ENCODE assay signal across 17 cellular contexts in the genomic region with DNA sequence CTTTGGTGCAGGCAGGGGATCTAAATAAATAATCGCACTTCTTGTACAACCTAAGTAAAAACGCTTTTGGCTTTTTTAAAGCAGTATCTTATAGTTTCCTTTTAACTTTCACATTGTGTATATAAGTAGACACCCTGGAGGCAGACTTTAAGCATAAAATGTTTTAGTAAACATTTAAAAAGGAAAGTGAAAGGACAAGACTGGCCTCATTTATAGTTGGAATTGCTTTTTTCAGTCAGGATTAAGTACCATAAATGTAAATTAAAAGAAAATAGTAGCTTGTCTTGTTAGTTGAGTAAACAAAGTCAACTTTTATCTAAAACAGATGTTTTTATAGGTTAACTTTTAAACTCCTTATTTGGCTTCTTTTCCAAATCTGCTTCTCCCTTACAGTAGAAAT. TPM values are rescaled to one million over a fixed set of nuclear protein-coding genes. Genes with fewer than 3 reads are reported as not detected.
A peak's percentile ranks its signal among the peaks of the same experiment; 100 is the strongest.
DNase-seq lines count a peak whose midpoint lies in the region; ATAC-seq, FAIRE-seq and TF ChIP-seq lines count a peak whose summit lies in the region.
"Had no signal": no experiment of that assay in that cellular context is flagged by ENCODE, and none has a peak within 500 bp of the region (broad histone marks: within the 10 kb centered on the region; RNA-seq: fewer than 3 reads in every experiment).

No MANE protein-coding gene starts in this region.

- H3K79me2 ChIP-seq in PC-9 (ENCODE audit: low read depth) = no peaks in the 10 kb centered on the region

- no peak for DNase-seq in MCF 10A (ENCODE audit: unreplicated experiment)
- no peak for DNase-seq in breast epithelium (ENCODE audit: low spot score in 2 of 2)
- no peak for DNase-seq in endodermal cell
- DNase-seq in kidney = no peak
- DNase-seq in upper lobe of right lung = no peak
- no peak for DNase-seq in activated T-helper 2 cell treated with anti-CD3 and anti-CD28 coated beads, Interferon-gamma antibody, Interleukin-2, Interleukin-4, amounts not matched to agents 10 μg/mL and 5 μg/mL and 100 μg/mL, durations not matched to agents 14 hours and 24 hours and 36 hours (ENCODE audit: low spot score)
- no peak for DNase-seq in PC-9
- DNase-seq in activated naive CD4-positive, alpha-beta T cell treated with anti-CD3 and anti-CD28 coated beads, Interleukin-2, amount 10 ng/mL, durations not matched to agents 7 days and 5 days = no peak
- DNase-seq: 8988T, C1 segment of cervical spinal cord, DMS 273 treated with DMSO at 0.1 percent for 48 hours, H9, Kasumi-1, MV-4-11, NCI-H1436, NCI-H2029 treated with DMSO at 0.1 percent for 48 hours, NCI-H510A treated with DMSO at 0.1 percent for 48 hours had no signal

- no TSS peak for BruUV-seq in MCF 10A (replicated peaks; lab: Mats Ljungman, UMichigan)
- no TSS peak for BruUV-seq in PC-9 (replicated peaks; lab: Mats Ljungman, UMichigan)

- POLR2A ChIA-PET in MCF 10A (lab: Yijun Ruan, JAX) (interaction anchor here (0.5 to 0.7 kb wide), 2 partner anchors 35 to 470 kb away, joined by 3 to 4 read pairs; no protein-coding TSS in a partner anchor), PC-9 (lab: Charles Lee; ENCODE audit: unreplicated experiment) (no interaction called here)

- TF ChIP-seq CTCF in MCF 10A (IDR thresholded peaks at IDR 0.05; ENCODE audit: unreplicated experiment) (no peak), breast epithelium (IDR thresholded peaks at IDR 0.05) (no peak), endodermal cell (conservative IDR thresholded peaks at IDR 0.05) (no peak), kidney (IDR thresholded peaks at IDR 0.05; ENCODE audit: borderline replicate concordance, extremely low read depth, insufficient read depth) (no peak), upper lobe of right lung (IDR thresholded peaks at IDR 0.05) (no peak), PC-9 (conservative IDR thresholded peaks at IDR 0.05) (no peak)

- no peaks in the 10 kb centered on the region for H3K9me3 Mint-ChIP-seq in MCF 10A (ENCODE audit: unreplicated experiment)
- H3K9me3 Mint-ChIP-seq in endodermal cell = peaks cover 17% of the 10 kb centered on the region
- no peaks in the 10 kb centered on the region for H3K9me3 Mint-ChIP-seq in activated T-helper 2 cell treated with anti-CD3 and anti-CD28 coated beads, Interferon-gamma antibody, Interleukin-2, Interleukin-4, amounts not matched to agents 10 μg/mL and 5 μg/mL and 100 μg/mL, durations not matched to agents 14 hours and 24 hours and 36 hours
- no peaks in the 10 kb centered on the region for H3K9me3 Mint-ChIP-seq in activated naive CD4-positive, alpha-beta T cell treated with anti-CD3 and anti-CD28 coated beads, Interleukin-2, amount 10 ng/mL, durations not matched to agents 7 days and 5 days

- H3K27ac ChIP-seq in breast epithelium (no peak overlapping the region), endodermal cell (ENCODE audit: low read depth, low read length) (no peak overlapping the region), kidney (ENCODE audit: low read depth in 2 of 2, low read length in 2 of 2) (no peak overlapping the region), upper lobe of right lung (no peak overlapping the region), PC-9 (no peak overlapping the region)

- ATAC-seq in upper lobe of right lung = no peak

- H3K27ac Mint-ChIP-seq in MCF 10A (ENCODE audit: low read depth, unreplicated experiment) = peak overlapping the region; percentile 22
- H3K27ac Mint-ChIP-seq in endodermal cell = no peak overlapping the region
- no peak overlapping the region for H3K27ac Mint-ChIP-seq in activated T-helper 2 cell treated with anti-CD3 and anti-CD28 coated beads, Interferon-gamma antibody, Interleukin-2, Interleukin-4, amounts not matched to agents 10 μg/mL and 5 μg/mL and 100 μg/mL, durations not matched to agents 14 hours and 24 hours and 36 hours
- H3K27ac Mint-ChIP-seq in activated naive CD4-positive, alpha-beta T cell treated with anti-CD3 and anti-CD28 coated beads, Interleukin-2, amount 10 ng/mL, durations not matched to agents 7 days and 5 days = no peak overlapping the region

- peak; percentile 3 for FAIRE-seq in kidney (lab: Jason Lieb, UNC)

- no peak overlapping the region for H2AFZ ChIP-seq in PC-9

- H3K4me1 ChIP-seq in breast epithelium (no peaks in the 10 kb centered on the region), endodermal cell (ENCODE audit: control insufficient read depth, insufficient read depth, low read length) (peaks cover 11% of the 10 kb centered on the region), kidney (ENCODE audit: control insufficient read depth in 1 of 2, insufficient read depth in 1 of 2, low read depth in 1 of 2, low read length in 2 of 2) (peaks cover 4 to 5% of the 10 kb centered on the region in 2 donors), upper lobe of right lung (no peaks in the 10 kb centered on the region), PC-9 (replicated peaks; ENCODE audit: insufficient read depth) (no peaks in the 10 kb centered on the region)

- H3K27me3 Mint-ChIP-seq in MCF 10A (ENCODE audit: insufficient read depth, unreplicated experiment) = no peaks in the 10 kb centered on the region
- no peaks in the 10 kb centered on the region for H3K27me3 Mint-ChIP-seq in endodermal cell (ENCODE audit: insufficient read depth)
- no peaks in the 10 kb centered on the region for H3K27me3 Mint-ChIP-seq in activated T-helper 2 cell treated with anti-CD3 and anti-CD28 coated beads, Interferon-gamma antibody, Interleukin-2, Interleukin-4, amounts not matched to agents 10 μg/mL and 5 μg/mL and 100 μg/mL, durations not matched to agents 14 hours and 24 hours and 36 hours (ENCODE audit: low read depth)
- no peaks in the 10 kb centered on the region for H3K27me3 Mint-ChIP-seq in activated naive CD4-positive, alpha-beta T cell treated with anti-CD3 and anti-CD28 coated beads, Interleukin-2, amount 10 ng/mL, durations not matched to agents 7 days and 5 days

- H3K4me3 Mint-ChIP-seq in MCF 10A (ENCODE audit: unreplicated experiment) = no peak overlapping the region
- H3K4me3 Mint-ChIP-seq in endodermal cell = no peak overlapping the region
- no peak overlapping the region for H3K4me3 Mint-ChIP-seq in activated T-helper 2 cell treated with anti-CD3 and anti-CD28 coated beads, Interferon-gamma antibody, Interleukin-2, Interleukin-4, amounts not matched to agents 10 μg/mL and 5 μg/mL and 100 μg/mL, durations not matched to agents 14 hours and 24 hours and 36 hours (ENCODE audit: low read depth)
- no peak overlapping the region for H3K4me3 Mint-ChIP-seq in activated naive CD4-positive, alpha-beta T cell treated with anti-CD3 and anti-CD28 coated beads, Interleukin-2, amount 10 ng/mL, durations not matched to agents 7 days and 5 days
- H3K4me3 Mint-ChIP-seq: H9 had no signal

- H3K4me1 Mint-ChIP-seq in MCF 10A (ENCODE audit: insufficient read depth, unreplicated experiment) (no peaks in the 10 kb centered on the region), endodermal cell (peaks cover 42% of the 10 kb centered on the region)
- H3K4me1 Mint-ChIP-seq in activated T-helper 2 cell treated with anti-CD3 and anti-CD28 coated beads, Interferon-gamma antibody, Interleukin-2, Interleukin-4, amounts not matched to agents 10 μg/mL and 5 μg/mL and 100 μg/mL, durations not matched to agents 14 hours and 24 hours and 36 hours (ENCODE audit: low read depth) = no peaks in the 10 kb centered on the region
- H3K4me1 Mint-ChIP-seq in activated naive CD4-positive, alpha-beta T cell treated with anti-CD3 and anti-CD28 coated beads, Interleukin-2, amount 10 ng/mL, durations not matched to agents 7 days and 5 days = no peaks in the 10 kb centered on the region

- no peaks in the 10 kb centered on the region for H3K36me3 ChIP-seq in breast epithelium
- H3K36me3 ChIP-seq in endodermal cell (ENCODE audit: control insufficient read depth, insufficient read depth, low read length) = peaks cover 27% of the 10 kb centered on the region
- peaks cover 0 to 11% of the 10 kb centered on the region in 2 donors for H3K36me3 ChIP-seq in kidney (ENCODE audit: control insufficient read depth in 1 of 2, insufficient read depth in 2 of 2, low read length in 2 of 2)
- no peaks in the 10 kb centered on the region for H3K36me3 ChIP-seq in upper lobe of right lung
- no peaks in the 10 kb centered on the region for H3K36me3 ChIP-seq in PC-9 (ENCODE audit: low read depth)

- H3K4me3 ChIP-seq in breast epithelium (no peak overlapping the region), endodermal cell (ENCODE audit: low read length) (peak overlapping the region; percentile 47), kidney (ENCODE audit: low read length in 2 of 2) (peak overlapping the region in 1 of 2 donors; percentile 2), upper lobe of right lung (peak overlapping the region; percentile 0), PC-9 (no peak overlapping the region)

- H3F3A ChIP-seq in PC-9 (ENCODE audit: insufficient read depth, low read depth) = no peaks in the 10 kb centered on the region

- WGBS in endodermal cell (ENCODE audit: insufficient coverage in 1 of 2, insufficient read length in 1 of 2), 2 experiments = 90 to 95% methylated on average over 2 of the region's 2 CpGs

- intact Hi-C loops in MCF 10A (cut with micrococcal nuclease) (no loop called here), breast epithelium (cut with DNase I; ENCODE audit: low total_unique reads) (no loop called here), kidney (cut with DNase I) (no loop called here), upper lobe of right lung (cut with DNase I) (no loop called here), PC-9 (cut with micrococcal nuclease; ENCODE audit: unreplicated experiment) (no loop called here)
- intact Hi-C loops in activated T-helper 2 cell treated with anti-CD3 and anti-CD28 coated beads, Interferon-gamma antibody, Interleukin-2, Interleukin-4, amounts not matched to agents 10 μg/mL and 5 μg/mL and 100 μg/mL, durations not matched to agents 14 hours and 24 hours and 36 hours (cut with micrococcal nuclease) = no loop called here

- no peaks in the 10 kb centered on the region for H4K20me1 ChIP-seq in PC-9 (ENCODE audit: insufficient read depth)

- H3K27me3 ChIP-seq in breast epithelium = no peaks in the 10 kb centered on the region
- no peaks in the 10 kb centered on the region for H3K27me3 ChIP-seq in endodermal cell (ENCODE audit: control insufficient read depth, insufficient read depth, low read length, poor library complexity, severe bottlenecking)
- no peaks in the 10 kb centered on the region for H3K27me3 ChIP-seq in upper lobe of right lung
- no peaks in the 10 kb centered on the region for H3K27me3 ChIP-seq in PC-9 (ENCODE audit: insufficient read depth, low read depth)

- TF ChIP-seq POLR2A in breast epithelium (IDR thresholded peaks at IDR 0.05) = no peak

- H3K36me3 Mint-ChIP-seq in MCF 10A (ENCODE audit: insufficient read depth, unreplicated experiment) = peaks cover 16% of the 10 kb centered on the region
- peaks cover 37% of the 10 kb centered on the region for H3K36me3 Mint-ChIP-seq in endodermal cell (ENCODE audit: low read depth)
- H3K36me3 Mint-ChIP-seq in activated T-helper 2 cell treated with anti-CD3 and anti-CD28 coated beads, Interferon-gamma antibody, Interleukin-2, Interleukin-4, amounts not matched to agents 10 μg/mL and 5 μg/mL and 100 μg/mL, durations not matched to agents 14 hours and 24 hours and 36 hours (ENCODE audit: low read depth) = no peaks in the 10 kb centered on the region
- no peaks in the 10 kb centered on the region for H3K36me3 Mint-ChIP-seq in activated naive CD4-positive, alpha-beta T cell treated with anti-CD3 and anti-CD28 coated beads, Interleukin-2, amount 10 ng/mL, durations not matched to agents 7 days and 5 days

- H3K9ac ChIP-seq in endodermal cell (ENCODE audit: extremely low read depth, low read length, poor library complexity, severe bottlenecking) (no peak overlapping the region), kidney (ENCODE audit: low read length in 2 of 2) (no peak overlapping the region)

- no peak overlapping the region for H3K4me2 ChIP-seq in PC-9

- CTCF ChIA-PET in MCF 10A (lab: Yijun Ruan, JAX) = interaction anchor here (0.9 to 1.5 kb wide), 3 partner anchors 38 to 134 kb away, joined by 3 to 6 read pairs (median 4); no protein-coding TSS in a partner anchor
- CTCF ChIA-PET in PC-9 (lab: Charles Lee) = no interaction called here
- CTCF ChIA-PET in activated naive CD4-positive, alpha-beta T cell treated with anti-CD3 and anti-CD28 coated beads, Interleukin-2, amount 10 ng/mL, durations not matched to agents 7 days and 5 days (lab: Charles Lee) = no interaction called here

- H3K9me3 ChIP-seq in breast epithelium (no peaks in the 10 kb centered on the region), endodermal cell (ENCODE audit: control insufficient read depth, low read length) (peaks cover 26% of the 10 kb centered on the region), kidney (ENCODE audit: control insufficient read depth in 1 of 2, low read length in 2 of 2) (no peaks in the 10 kb centered on the region), upper lobe of right lung (no peaks in the 10 kb centered on the region), PC-9 (ENCODE audit: insufficient read depth, low read depth) (no peaks in the 10 kb centered on the region)

- no peaks in the 10 kb centered on the region for H3K9me2 ChIP-seq in PC-9 (ENCODE audit: insufficient read depth)

RNA-seq across cellular contexts. Expression of gene PTPN13, which starts 39.7 kb away (rescaled TPM):
- total RNA-seq in MCF 10A (2022) (23.0 and 28.3 TPM in 2 replicates), breast epithelium (10 to 100 TPM; 36.3 to 49.6 (median 41.3) TPM), endodermal cell (100 to 1,000 TPM; 130 to 238 TPM), kidney (62.3 TPM), upper lobe of right lung (69.9 TPM), PC-9 (2021) (6.9 and 8.3 TPM in 2 replicates)
- polyA plus RNA-seq in endodermal cell (2013, experiment 1 of 2) = 66.8 TPM
- 65.2 TPM for polyA plus RNA-seq in endodermal cell (2013, experiment 2 of 2)
- polyA plus RNA-seq in kidney (ENCODE audit: insufficient read depth, low read depth, low replicate concordance) = 10.2 TPM
- total RNA-seq in activated T-helper 2 cell treated with anti-CD3 and anti-CD28 coated beads, Interferon-gamma antibody, Interleukin-2, Interleukin-4, amounts not matched to agents 10 μg/mL and 5 μg/mL and 100 μg/mL, durations not matched to agents 14 hours and 24 hours and 36 hours = 0.18 and 0.25 TPM in 2 replicates

Comparison
In these comparisons a context has a peak if more than half of its experiments do, and no peak if none do; other contexts are left out.
1. H3K4me3 ChIP-seq: peak in endodermal cell (single experiment) and upper lobe of right lung (single experiment); none in breast epithelium (0 of 3) and PC-9 (single experiment).